ENCODE assay signal across 26 cellular contexts in the genomic region with DNA sequence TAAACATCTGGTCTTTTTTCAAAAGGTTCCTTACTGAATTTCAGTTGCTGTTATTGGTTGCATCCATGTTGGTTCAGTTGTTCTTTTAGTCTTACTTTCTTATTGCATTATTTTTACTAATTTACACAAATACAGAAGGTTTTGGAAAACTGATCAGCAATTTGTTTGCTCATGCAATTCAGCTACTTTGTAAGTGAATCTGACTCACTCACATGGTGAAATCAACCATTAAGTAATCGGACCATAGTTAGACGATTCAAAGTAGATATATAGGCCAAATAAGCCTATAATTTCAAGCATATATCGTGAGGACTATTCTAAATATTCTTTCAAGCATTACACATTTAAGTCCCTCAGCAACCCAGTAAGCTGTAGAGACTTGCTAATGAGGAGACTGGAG. TPM values are rescaled to one million over a fixed set of nuclear protein-coding genes. Genes with fewer than 3 reads are reported as not detected.
DNase-seq lines count a peak whose midpoint lies in the region; ATAC-seq, FAIRE-seq and TF ChIP-seq lines count a peak whose summit lies in the region.
"Had no signal": no experiment of that assay in that cellular context is flagged by ENCODE, and none has a peak within 500 bp of the region (broad histone marks: within the 10 kb centered on the region; RNA-seq: fewer than 3 reads in every experiment).

No MANE protein-coding gene starts in this region.

- no peaks in the 10 kb centered on the region for H3K79me2 ChIP-seq in GM23248 (ENCODE audit: insufficient read depth)
- H3K79me2 ChIP-seq in HepG2 (ENCODE audit: insufficient read depth, low read length): no peaks in the 10 kb centered on the region

- no peak overlapping the region for H3K4me3 ChIP-seq in GM23248
- H3K4me3 ChIP-seq in HEK293 (ENCODE audit: low read depth, low read length): no peak overlapping the region
- H3K4me3 ChIP-seq in bronchial epithelial cell (ENCODE audit: low read depth, low read length): no peak overlapping the region
- H3K4me3 ChIP-seq in upper lobe of left lung: no peak overlapping the region
- no peak overlapping the region for H3K4me3 ChIP-seq in HepG2 (replicated peaks in 1 of 3; ENCODE audit: insufficient read depth in 1 of 3, low read depth in 2 of 3, low read length in 3 of 3)
- H3K4me3 ChIP-seq: A549; BLaER1 treated with 17β-estradiol and CSF1 and Interleukin-3, amounts not matched to agents 10 nM and 100 nM; GM23338 had no signal

- H4K20me1 ChIP-seq in GM23248 (ENCODE audit: insufficient read depth): no peaks in the 10 kb centered on the region
- no peaks in the 10 kb centered on the region for H4K20me1 ChIP-seq in HepG2 (ENCODE audit: insufficient read depth, low read length)
- H4K20me1 ChIP-seq: BLaER1 treated with 17β-estradiol and CSF1 and Interleukin-3, amounts not matched to agents 10 nM and 100 nM had no signal

- H3K36me3 ChIP-seq in GM23248 (ENCODE audit: low read depth) (no peaks in the 10 kb centered on the region), HEK293 (ENCODE audit: control insufficient read depth in 2 of 2, insufficient read depth in 1 of 2, low read length in 2 of 2) (no peaks in the 10 kb centered on the region), bronchial epithelial cell (ENCODE audit: control insufficient read depth, insufficient read depth, low read length) (no peaks in the 10 kb centered on the region), upper lobe of left lung (no peaks in the 10 kb centered on the region), HepG2 (replicated peaks in 1 of 2; ENCODE audit: control insufficient read depth in 1 of 2, insufficient read depth in 2 of 2, low read length in 2 of 2) (no peaks in the 10 kb centered on the region)
- H3K36me3 ChIP-seq: BE2C; BLaER1 treated with 17β-estradiol and CSF1 and Interleukin-3, amounts not matched to agents 10 nM and 100 nM had no signal

- CTCF ChIA-PET in HEK293 (lab: Yijun Ruan, JAX): no interaction called here
- CTCF ChIA-PET in HepG2 (lab: Yijun Ruan, JAX; ENCODE audit: low intra/inter-chr PET ratio, low total read pairs): no interaction called here

- H3F3A ChIP-seq in GM23248 (ENCODE audit: insufficient read depth): no peaks in the 10 kb centered on the region

- H2AFZ ChIP-seq in GM23248 (no peak overlapping the region), HepG2 (ENCODE audit: low read length) (no peak overlapping the region)
- H2AFZ ChIP-seq: GM23338 had no signal

- intact Hi-C loops in HepG2 (cut with micrococcal nuclease; ENCODE audit: unreplicated experiment): no loop called here

- FAIRE-seq in bronchial epithelial cell (lab: Jason Lieb, UNC) (no peak), HepG2 (lab: Jason Lieb, UNC) (no peak)
- FAIRE-seq: A549, GM12891, GM18507 had no signal

- POLR2A ChIA-PET in HEK293 (lab: Yijun Ruan, JAX) (no interaction called here), HepG2 (lab: Yijun Ruan, JAX) (no interaction called here)

- H3K9ac ChIP-seq in GM23248 (no peak overlapping the region), HepG2 (ENCODE audit: insufficient read depth, low read depth, low read length) (no peak overlapping the region)
- H3K9ac ChIP-seq: BLaER1 treated with 17β-estradiol and CSF1 and Interleukin-3, amounts not matched to agents 10 nM and 100 nM had no signal

- no peak overlapping the region for H3K4me2 ChIP-seq in GM23248 (ENCODE audit: unreplicated experiment)
- H3K4me2 ChIP-seq in HepG2 (ENCODE audit: low read depth, low read length): no peak overlapping the region
- H3K4me2 ChIP-seq: A549; BLaER1 treated with 17β-estradiol and CSF1 and Interleukin-3, amounts not matched to agents 10 nM and 100 nM; GM23338 had no signal

- H3K27me3 ChIP-seq in GM23248 (replicated peaks; ENCODE audit: insufficient read depth): no peaks in the 10 kb centered on the region
- H3K27me3 ChIP-seq in bronchial epithelial cell (ENCODE audit: control insufficient read depth, insufficient read depth, low read length): no peaks in the 10 kb centered on the region
- no peaks in the 10 kb centered on the region for H3K27me3 ChIP-seq in upper lobe of left lung
- H3K27me3 ChIP-seq in HepG2 (ENCODE audit: control insufficient read depth in 1 of 2, insufficient read depth in 2 of 2, low read length in 2 of 2): no peaks in the 10 kb centered on the region
- H3K27me3 ChIP-seq: BE2C; BLaER1 treated with 17β-estradiol and CSF1 and Interleukin-3, amounts not matched to agents 10 nM and 100 nM had no signal

- no peak for TF ChIP-seq EP300 in upper lobe of left lung (IDR thresholded peaks at IDR 0.05)
- no peak for TF ChIP-seq EP300 in HepG2 (IDR thresholded peaks at IDR 0.05; ENCODE audit: low read depth in 2 of 2, low read length in 2 of 2)
- no peak for TF ChIP-seq EP300 in HepG2 (CRISPR knock-in tag; IDR thresholded peaks at IDR 0.05; ENCODE audit: borderline replicate concordance)

- TF ChIP-seq CTCF in HEK293 (tag by site-specific recombination; IDR thresholded peaks at IDR 0.05): no peak
- TF ChIP-seq CTCF in bronchial epithelial cell (IDR thresholded peaks at IDR 0.05; ENCODE audit: insufficient read depth, low read length, severe bottlenecking): no peak
- TF ChIP-seq CTCF in upper lobe of left lung (IDR thresholded peaks at IDR 0.05): no peak
- TF ChIP-seq CTCF in GM20000 (IDR thresholded peaks at IDR 0.05; ENCODE audit: extremely low read depth, missing control alignments): no peak
- TF ChIP-seq CTCF in HepG2 (CRISPR knock-in tag; IDR thresholded peaks at IDR 0.05): no peak

- no peak for TF ChIP-seq RAD21 in HepG2 (CRISPR knock-in tag; IDR thresholded peaks at IDR 0.05)

- H3K27ac ChIP-seq in GM23248 (no peak overlapping the region), HEK293 (ENCODE audit: extremely low read depth, low read depth, low read length) (no peak overlapping the region), upper lobe of left lung (no peak overlapping the region), HepG2 (ENCODE audit: extremely low read length, insufficient read depth, low read length) (no peak overlapping the region)
- H3K27ac ChIP-seq: A549; BLaER1 treated with 17β-estradiol and CSF1 and Interleukin-3, amounts not matched to agents 10 nM and 100 nM had no signal

- no peak for ATAC-seq in upper lobe of left lung (ENCODE audit: low FRiP score in 2 of 2)
- no peak for ATAC-seq in HepG2
- ATAC-seq: A549, GM23338 had no signal

- H3K9me2 ChIP-seq in GM23248 (ENCODE audit: insufficient read depth): no peaks in the 10 kb centered on the region

- no peaks in the 10 kb centered on the region for H3K9me3 ChIP-seq in GM23248 (ENCODE audit: low read depth)
- H3K9me3 ChIP-seq in HEK293 (ENCODE audit: control insufficient read depth, insufficient read depth, low read depth, low read length): no peaks in the 10 kb centered on the region
- H3K9me3 ChIP-seq in upper lobe of left lung: no peaks in the 10 kb centered on the region
- H3K9me3 ChIP-seq in HepG2 (ENCODE audit: low read length): no peaks in the 10 kb centered on the region
- H3K9me3 ChIP-seq: A549; BE2C; BLaER1 treated with 17β-estradiol and CSF1 and Interleukin-3, amounts not matched to agents 10 nM and 100 nM had no signal

- BruUV-seq in HepG2 (replicated peaks; lab: Mats Ljungman, UMichigan): no TSS peak

- in situ Hi-C loops in GM23248 (cut with MboI): no loop called here
- in situ Hi-C loops in HepG2 (cut with HindIII; ENCODE audit: extremely low pct_ligation_motif_present, low pct_unique_long_range_greater_than_20kb): no loop called here

- 0 out of 2 replicates have a peak, but pooled peaks cover 7% of the 10 kb centered on the region for H3K4me1 ChIP-seq in GM23248 (ENCODE audit: insufficient read depth)
- H3K4me1 ChIP-seq in HEK293 (ENCODE audit: control insufficient read depth, insufficient read depth, low read length): no peaks in the 10 kb centered on the region
- H3K4me1 ChIP-seq in upper lobe of left lung: no peaks in the 10 kb centered on the region
- peaks cover 13% of the 10 kb centered on the region; the same call in 1 of the 2 replicates for H3K4me1 ChIP-seq in HepG2 (ENCODE audit: insufficient read depth, low read length)
- H3K4me1 ChIP-seq: A549, BE2C had no signal

- 62 to 75% methylated on average over 3 of the region's 3 CpGs for WGBS in GM23248 (ENCODE audit: low coverage in 1 of 2, low lambda C conversion rate in 2 of 2, missing lambda C conversion rate in 2 of 2), 2 experiments
- 94 to 95% methylated on average over 3 of the region's 3 CpGs for WGBS in upper lobe of left lung, 2 donors
- WGBS in HepG2 (ENCODE audit: low lambda C conversion rate): 60% methylated on average over 3 of the region's 3 CpGs

- TF ChIP-seq POLR2A in upper lobe of left lung (IDR thresholded peaks at IDR 0.05) (no peak), HepG2 (IDR thresholded peaks at IDR 0.05; ENCODE audit: insufficient read depth in 1 of 2, low read depth in 2 of 2, low read length in 2 of 2) (no peak)

- peak; percentile 43 for DNase-seq in GM23248
- DNase-seq in bronchial epithelial cell (ENCODE audit: low read depth): peak; percentile 60
- peak; percentile 27 for DNase-seq in iris pigment epithelial cell (ENCODE audit: low read depth)
- no peak for DNase-seq in upper lobe of left lung
- DNase-seq in GM20000 (ENCODE audit: low spot score): no peak
- no peak for DNase-seq in HepG2 (ENCODE audit: low spot score)
- DNase-seq: 8988T; ACHN; AML-193; BE2C; CD4-positive, alpha-beta T cell; CD8-positive, alpha-beta memory T cell; DMS53; DMS79 treated with DMSO at 0.1 percent for 48 hours; GF-D8; H9 had no signal

RNA-seq across cellular contexts. Expression of gene CCDC83, which starts 41.7 kb away (rescaled TPM):
- not detected in 2 replicates for total RNA-seq in GM23248 (2014; rRNA removed; shearing (Covaris generic))
- polyA plus RNA-seq in GM23248 (2016; fragmentation: Nextera tagmentation; extraction: Ambion mirVana): not detected in 2 replicates
- not detected in 2 replicates for total RNA-seq in bronchial epithelial cell
- not detected for total RNA-seq in upper lobe of left lung
- total RNA-seq in HepG2 (2016; rRNA removed; fragmentation: Illumina TruSeq; extraction: Trizol): not detected in 2 replicates
- total RNA-seq in HepG2 (2016; cell fraction: cytosol; rRNA removed; fragmentation: Illumina TruSeq; extraction: Trizol; ENCODE audit: low read depth): not detected in 2 replicates
- total RNA-seq in HepG2 (2016; cell fraction: insoluble cytoplasmic fraction; rRNA removed; fragmentation: Illumina TruSeq; extraction: Trizol): not detected in 2 replicates
- total RNA-seq in HepG2 (2016; cell fraction: membrane; rRNA removed; fragmentation: Illumina TruSeq; extraction: Trizol): not detected in 2 replicates
- total RNA-seq in HepG2 (2016; cell fraction: nucleus; rRNA removed; fragmentation: Illumina TruSeq; extraction: Trizol): not detected in 2 replicates
- not detected in 2 replicates for polyA plus RNA-seq in HepG2 (2011; rRNA removed)
- polyA plus RNA-seq in HepG2 (2011; cell fraction: cytosol; rRNA removed): not detected in 2 replicates
- polyA plus RNA-seq in HepG2 (2011; cell fraction: nucleus; rRNA removed): not detected in 2 replicates
- not detected in 2 replicates for polyA plus RNA-seq in HepG2 (2012)
- not detected in 2 replicates for polyA plus RNA-seq in HepG2 (2016; cell fraction: cytosol; fragmentation: Illumina TruSeq; extraction: Trizol; ENCODE audit: low read depth)
- polyA plus RNA-seq in HepG2 (2016; cell fraction: insoluble cytoplasmic fraction; fragmentation: Illumina TruSeq; extraction: Trizol; ENCODE audit: low read depth): not detected in 2 replicates
- not detected in 2 replicates for polyA plus RNA-seq in HepG2 (2016; cell fraction: membrane; fragmentation: Illumina TruSeq; extraction: Trizol; ENCODE audit: low read depth)
- polyA plus RNA-seq in HepG2 (2016; cell fraction: nucleus; fragmentation: Illumina TruSeq; extraction: Trizol; ENCODE audit: insufficient read depth, low read depth): not detected in 2 replicates
- polyA minus RNA-seq in HepG2 (2011; rRNA and poly(A)+ RNA removed; ENCODE audit: low replicate concordance): not detected in 2 replicates
- polyA minus RNA-seq in HepG2 (2011; cell fraction: cytosol; rRNA and poly(A)+ RNA removed): not detected in 2 replicates
- polyA minus RNA-seq in HepG2 (2011; cell fraction: nucleus; rRNA and poly(A)+ RNA removed): 0.25 TPM in 1 of 2 replicates, not detected in the other
- total RNA-seq: CD4-positive, alpha-beta T cell; CD8-positive, alpha-beta memory T cell; Daoy; G401; GM23338; H4; H9 had no signal
- polyA plus RNA-seq: A549; CD14-positive monocyte; CD8-positive, alpha-beta memory T cell; GM23338 had no signal

Comparison
In these comparisons a context has a peak if more than half of its experiments do, and no peak if none do; other contexts are left out.
1. DNase-seq: peak in GM23248 (single experiment), bronchial epithelial cell (single experiment) and iris pigment epithelial cell (single experiment); none in upper lobe of left lung (0 of 2), GM20000 (single experiment) and HepG2 (single experiment).